Comparison of ENCODE assay signal across 8 cellular contexts in the genomic region with DNA sequence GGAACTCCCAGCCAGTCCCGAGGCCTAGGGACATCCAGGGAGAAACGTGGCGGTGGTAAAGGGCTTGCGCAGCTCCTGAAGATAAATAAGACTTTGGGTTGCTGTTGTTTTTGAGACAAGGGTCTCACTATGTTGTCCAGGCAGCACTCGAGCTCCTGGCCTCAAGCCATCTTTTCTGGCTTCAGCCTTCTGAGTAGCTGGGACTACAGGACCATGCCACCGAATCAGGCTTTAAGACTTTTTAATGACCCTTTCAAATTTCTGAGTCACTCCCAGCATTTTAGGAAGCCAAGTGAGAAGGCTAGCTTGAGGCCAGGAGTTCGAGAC. TPM values are rescaled to one million over a fixed set of nuclear protein-coding genes. Genes with fewer than 3 reads are reported as not detected.
DNase-seq lines count a peak whose midpoint lies in the region; FAIRE-seq and TF ChIP-seq lines count a peak whose summit lies in the region.

No MANE protein-coding gene starts in this region.

- H3K56ac ChIP-seq in H9 (ENCODE audit: insufficient read length, low read depth, low read length) = no peak overlapping the region

- H3K23ac ChIP-seq in H9 (ENCODE audit: insufficient read length, low read depth, low read length) = no peak overlapping the region

- H3K79me2 ChIP-seq in H9 (ENCODE audit: insufficient read depth, low read length) = no peaks in the 10 kb centered on the region
- H3K79me2 ChIP-seq in hepatocyte = peaks cover 37% of the 10 kb centered on the region

- H2BK15ac ChIP-seq in H9 (ENCODE audit: low read depth, low read length) = no peak overlapping the region

- FAIRE-seq in small intestine (lab: Jason Lieb, UNC) = no peak

- peaks cover 0 to 7% (median 0%) of the 10 kb centered on the region in 3 experiments; a peak in 1 of 7 replicates for H3K36me3 Mint-ChIP-seq in H9 (ENCODE audit: insufficient read depth in 1 of 3, low read depth in 3 of 3)

- H2BK12ac ChIP-seq in H9 (ENCODE audit: insufficient read length, low read depth, low read length) = no peak overlapping the region

- WGBS in H9 (ENCODE audit: extremely low coverage, insufficient read length, low lambda C conversion rate) = no CpG with 5 or more reads among the region's 7 CpGs
- 77% methylated on average over 7 of the region's 7 CpGs for WGBS in hepatocyte (ENCODE audit: low lambda C conversion rate, missing lambda C conversion rate)
- WGBS in small intestine, 3 donors = 56 to 61% (median 61%) methylated on average over 7 of the region's 7 CpGs

- no peak overlapping the region for H4K8ac ChIP-seq in H9 (replicated peaks; ENCODE audit: insufficient read length, low read depth, low read length)

- H3K27ac ChIP-seq in H9 (ENCODE audit: insufficient read length, low read depth, low read length) (no peak overlapping the region), hepatocyte (peak overlapping the region; percentile 85), small intestine (ENCODE audit: low read depth in 1 of 2, low read length in 1 of 2) (peak overlapping the region; percentile 72 to 94)

- TF ChIP-seq CTCF in H9 (conservative IDR thresholded peaks at IDR 0.05) = no peak
- no peak for TF ChIP-seq CTCF in WI38 (IDR thresholded peaks at IDR 0.05; ENCODE audit: low read depth, low read length)
- TF ChIP-seq CTCF in hepatocyte (IDR thresholded peaks at IDR 0.05; ENCODE audit: poor library complexity) = no peak

- H2BK20ac ChIP-seq in H9 (ENCODE audit: low read depth, low read length, poor library complexity, severe bottlenecking) = no peak overlapping the region

- H3K18ac ChIP-seq in H9 (ENCODE audit: insufficient read length, low read depth, low read length) = no peak overlapping the region

- peak overlapping the region in 1 of 3 experiments; percentile 91; a peak in 2 of 7 replicates for H3K27ac Mint-ChIP-seq in H9

- no peak overlapping the region for H2AK5ac ChIP-seq in H9 (ENCODE audit: insufficient read length, low read length)

- no peak overlapping the region for H3K4ac ChIP-seq in H9 (ENCODE audit: low read depth, low read length)

- H3K9me3 ChIP-seq in H9 (ENCODE audit: control insufficient read depth, low read depth, low read length) (no peaks in the 10 kb centered on the region), hepatocyte (ENCODE audit: low read depth) (no peaks in the 10 kb centered on the region), small intestine (ENCODE audit: control insufficient read depth, low read depth) (no peaks in the 10 kb centered on the region)

- H3K23me2 ChIP-seq in H9 (ENCODE audit: insufficient read length, low read depth, low read length, poor library complexity, severe bottlenecking) = peaks cover 3% of the 10 kb centered on the region

- peak overlapping the region; percentile 74 for H3K14ac ChIP-seq in H9 (ENCODE audit: insufficient read depth, low read length)

- no peak overlapping the region for H2BK120ac ChIP-seq in H9 (ENCODE audit: low read depth, low read length, poor library complexity, severe bottlenecking)

- DNase-seq in H9 = no peak
- no peak for DNase-seq in hepatocyte (ENCODE audit: low spot score)
- no peak for DNase-seq in small intestine
- DNase-seq in activated CD8-positive, alpha-beta memory T cell treated with anti-CD3 and anti-CD28 coated beads for 24 hours = no peak
- no peak for DNase-seq in UCSD-AML1 (lab: John Stamatoyannopoulos, UW; ENCODE audit: unreplicated experiment)
- no peak for DNase-seq in stimulated activated CD4-positive, alpha-beta T cell treated with anti-CD3 and anti-CD28 coated beads, Interleukin-12 subunit alpha, Interleukin-12 subunit beta, amount 100 ng/mL, for 4 hours
- no peak for DNase-seq in NCI-H146 (lab: John Stamatoyannopoulos, UW)

- no peak overlapping the region for H3T11ph ChIP-seq in H9 (ENCODE audit: low read length)

- H3K27me3 ChIP-seq in H9 (ENCODE audit: insufficient read depth, low read length) (no peaks in the 10 kb centered on the region), hepatocyte (no peaks in the 10 kb centered on the region), small intestine (ENCODE audit: control insufficient read depth in 2 of 2, insufficient read depth in 2 of 2, low read length in 2 of 2) (no peaks in the 10 kb centered on the region)

- peak overlapping the region; percentile 79 for H3K4me3 ChIP-seq in WI38 (ENCODE audit: low read depth, low read length)
- H3K4me3 ChIP-seq in hepatocyte = peak overlapping the region; percentile 41
- peak overlapping the region in 1 of 2 donors; percentile 81 for H3K4me3 ChIP-seq in small intestine (ENCODE audit: low read depth in 1 of 2, low read length in 2 of 2)

- no peaks in the 10 kb centered on the region for H3K79me1 ChIP-seq in H9 (ENCODE audit: insufficient read depth, low read depth, low read length, poor library complexity, severe bottlenecking)

- H2AFZ ChIP-seq in H9 (ENCODE audit: low read length) (peak overlapping the region; percentile 32), hepatocyte (peak overlapping the region; percentile 67)

- peak overlapping the region; percentile 59 for H3K9ac ChIP-seq in H9 (ENCODE audit: extremely low read depth, insufficient read length, low read length)

- no peaks in the 10 kb centered on the region; a peak in 1 of 5 replicates for H3K9me3 Mint-ChIP-seq in H9

- H3K9me2 ChIP-seq in hepatocyte (replicated peaks; ENCODE audit: insufficient read depth) = no peaks in the 10 kb centered on the region

- H3K4me2 ChIP-seq in H9 (ENCODE audit: insufficient read depth, insufficient read length, low read length) = peak overlapping the region; percentile 59
- peak overlapping the region; percentile 75 for H3K4me2 ChIP-seq in hepatocyte

- H2BK5ac ChIP-seq in H9 (ENCODE audit: insufficient read length, low read length) = no peak overlapping the region

- H4K91ac ChIP-seq in H9 (ENCODE audit: insufficient read length, low read depth, low read length) = no peak overlapping the region

- H4K5ac ChIP-seq in H9 (ENCODE audit: insufficient read length, low read depth, low read length) = no peak overlapping the region

- H3K27me3 Mint-ChIP-seq in H9 (ENCODE audit: low read depth) = no peaks in the 10 kb centered on the region

- peak overlapping the region; percentile 83 to 88 for H3K4me3 Mint-ChIP-seq in H9

- no peaks in the 10 kb centered on the region for H4K20me1 ChIP-seq in H9 (ENCODE audit: control insufficient read depth, insufficient read depth, insufficient read length)
- no peaks in the 10 kb centered on the region for H4K20me1 ChIP-seq in hepatocyte (ENCODE audit: insufficient read depth, poor library complexity, severe bottlenecking)

- no peaks in the 10 kb centered on the region for H3K4me1 ChIP-seq in H9 (ENCODE audit: insufficient read depth, low read length)
- H3K4me1 ChIP-seq in hepatocyte (ENCODE audit: insufficient read depth) = no peaks in the 10 kb centered on the region
- H3K4me1 ChIP-seq in small intestine (ENCODE audit: control insufficient read depth in 2 of 2, insufficient read depth in 1 of 2, low read depth in 1 of 2, low read length in 1 of 2) = no peaks in the 10 kb centered on the region

- H3K36me3 ChIP-seq in hepatocyte (replicated peaks; ENCODE audit: insufficient read depth, low read depth) (no peaks in the 10 kb centered on the region), small intestine (ENCODE audit: control insufficient read depth in 2 of 2, insufficient read depth in 2 of 2, low read length in 2 of 2) (no peaks in the 10 kb centered on the region)

- H3K4me1 Mint-ChIP-seq in H9 = 0 out of 4 replicates have a peak, but pooled peaks cover 0 to 2% of the 10 kb centered on the region in 2 experiments

RNA-seq across cellular contexts. Expression of a gene that starts 0.7 kb away (rescaled TPM):
- total RNA-seq in H9 (2021) (6.1 and 6.3 TPM in 2 replicates), hepatocyte (14.9 and 17.5 TPM in 2 replicates)
- polyA plus RNA-seq in hepatocyte (3.8 and 6.5 TPM in 2 replicates), small intestine (1 to 10 TPM; 3.6 to 6.0 (median 3.8) TPM)
